In genomic region chr15:28655329-28656017, GRCh38 we compare ENCODE assay signal across 4 cellular contexts. TPM values are rescaled to one million over a fixed set of nuclear protein-coding genes. Genes with fewer than 3 reads are reported as not detected.
"Had no signal": no experiment of that assay in that cellular context is flagged by ENCODE, and none has a peak within 500 bp of the region (broad histone marks: within the 10 kb centered on the region; RNA-seq: fewer than 3 reads in every experiment).

No MANE protein-coding gene starts in this region.

RNA-seq across cellular contexts. Expression of gene GOLGA8M, which starts 56.7 kb away (rescaled TPM):
- total RNA-seq: GM23248, H7, HT-29, K562 had no signal
- polyA plus RNA-seq: K562 had no signal
